29 cellular contexts compared by ENCODE assay signal in genomic region chr15:39695793-39696192, GRCh38.
"Had no signal": no experiment of that assay in that cellular context is flagged by ENCODE, and none has a peak within 500 bp of the region (broad histone marks: within the 10 kb centered on the region; RNA-seq: fewer than 3 reads in every experiment).

No MANE protein-coding gene starts in this region.

- DNase-seq: activated CD4-positive, alpha-beta memory T cell treated with anti-CD3 and anti-CD28 coated beads for 36 hours; activated CD4-positive, alpha-beta T cell treated with anti-CD3 and anti-CD28 coated beads, Interleukin-2, amount 10 ng/mL, durations not matched to agents 7 days and 5 days; activated CD8-positive, alpha-beta memory T cell treated with anti-CD3 and anti-CD28 coated beads, Interleukin-2, amount 50 U/mL, for 4 hours; activated gamma-delta T cell; activated naive CD4-positive, alpha-beta T cell treated with Interleukin-2 at 50 U/mL for 16 hours; activated naive CD8-positive, alpha-beta T cell treated with anti-CD3 and anti-CD28 coated beads, Interleukin-2, amount 50 U/mL, for 24 hours; activated T-cell treated with anti-CD3 and anti-CD28 coated beads, Interleukin-2, amount 50 U/mL, for 48 hours; anterior cingulate cortex; caudate nucleus; cerebellar nuclear complex; Karpas-422; KBM-7; NCI-H1048; NCI-H1105 treated with DMSO at 0.1 percent for 48 hours; NCI-H1436; NCI-H1694; NCI-H1930; NCI-H2081 treated with DMSO at 0.1 percent for 48 hours; NCI-H2171; NCI-H510A; NCI-H748 treated with DMSO at 0.1 percent for 48 hours; OCI-M1; SHP77; SJCRH30; T1000 had no signal

- H3K36me3 ChIP-seq: SJCRH30 had no signal

- H3K27ac Mint-ChIP-seq: activated CD4-positive, alpha-beta memory T cell treated with anti-CD3 and anti-CD28 coated beads for 36 hours; activated CD4-positive, alpha-beta T cell treated with anti-CD3 and anti-CD28 coated beads, Interleukin-2, amount 10 ng/mL, durations not matched to agents 7 days and 5 days; activated naive CD8-positive, alpha-beta T cell; activated naive CD8-positive, alpha-beta T cell treated with anti-CD3 and anti-CD28 coated beads, Interleukin-2, amount 50 U/mL, for 24 hours; activated T-helper 2 cell treated with anti-CD3 and anti-CD28 coated beads, Interferon-gamma antibody, Interleukin-2, Interleukin-4, amounts not matched to agents 10 μg/mL and 5 μg/mL and 100 μg/mL, durations not matched to agents 14 hours and 24 hours and 36 hours had no signal

- H3K36me3 Mint-ChIP-seq: activated CD4-positive, alpha-beta memory T cell treated with anti-CD3 and anti-CD28 coated beads for 36 hours; activated naive CD8-positive, alpha-beta T cell; brain had no signal

- H3K9me3 Mint-ChIP-seq: activated CD4-positive, alpha-beta memory T cell treated with anti-CD3 and anti-CD28 coated beads for 36 hours; activated CD4-positive, alpha-beta T cell treated with anti-CD3 and anti-CD28 coated beads, Interleukin-2, amount 10 ng/mL, durations not matched to agents 7 days and 5 days; activated naive CD8-positive, alpha-beta T cell treated with anti-CD3 and anti-CD28 coated beads, Interleukin-2, amount 50 U/mL, for 24 hours; activated T-helper 2 cell treated with anti-CD3 and anti-CD28 coated beads, Interferon-gamma antibody, Interleukin-2, Interleukin-4, amounts not matched to agents 10 μg/mL and 5 μg/mL and 100 μg/mL, durations not matched to agents 14 hours and 24 hours and 36 hours; brain had no signal

- H3K27me3 Mint-ChIP-seq: activated naive CD8-positive, alpha-beta T cell treated with anti-CD3 and anti-CD28 coated beads, Interleukin-2, amount 50 U/mL, for 24 hours; brain had no signal

- ATAC-seq: activated naive CD8-positive, alpha-beta T cell treated with anti-CD3 and anti-CD28 coated beads, Interleukin-2, amount 50 U/mL, for 24 hours had no signal

- H3K27me3 ChIP-seq: SJCRH30 had no signal

- H3K27ac ChIP-seq: SJCRH30, SK-N-MC had no signal

- H3K4me3 ChIP-seq: SJCRH30, SK-N-MC had no signal

- H3K9me3 ChIP-seq: SJCRH30 had no signal

- H3K4me3 Mint-ChIP-seq: activated CD4-positive, alpha-beta memory T cell treated with anti-CD3 and anti-CD28 coated beads for 36 hours; activated CD4-positive, alpha-beta T cell treated with anti-CD3 and anti-CD28 coated beads, Interleukin-2, amount 10 ng/mL, durations not matched to agents 7 days and 5 days; activated naive CD8-positive, alpha-beta T cell; activated naive CD8-positive, alpha-beta T cell treated with anti-CD3 and anti-CD28 coated beads, Interleukin-2, amount 50 U/mL, for 24 hours; brain had no signal

- H3K4me1 Mint-ChIP-seq: activated naive CD8-positive, alpha-beta T cell treated with anti-CD3 and anti-CD28 coated beads, Interleukin-2, amount 50 U/mL, for 24 hours had no signal

- H3K4me1 ChIP-seq: SJCRH30 had no signal
